In genomic region chr12:41573445-41573844, GRCh38 we compare ENCODE assay signal across 20 cellular contexts.
DNase-seq lines count a peak whose midpoint lies in the region; ATAC-seq, FAIRE-seq and TF ChIP-seq lines count a peak whose summit lies in the region.
"Had no signal": no experiment of that assay in that cellular context is flagged by ENCODE, and none has a peak within 500 bp of the region (broad histone marks: within the 10 kb centered on the region; RNA-seq: fewer than 3 reads in every experiment).

No MANE protein-coding gene starts in this region.

- CTCF ChIA-PET in H1 (lab: Charles Lee; ENCODE audit: partially characterized antibody), result interaction anchor here (1.0 kb wide), 1 partner anchor 20 kb away, joined by 3 read pairs; no protein-coding TSS in a partner anchor

- no peaks in the 10 kb centered on the region for H4K20me1 ChIP-seq in H1 (replicated peaks in 1 of 2; ENCODE audit: control insufficient read depth in 1 of 2, insufficient read depth in 2 of 2, low read length in 2 of 2)
- H4K20me1 ChIP-seq: BLaER1 treated with 17β-estradiol and CSF1 and Interleukin-3, amounts not matched to agents 10 nM and 100 nM had no signal

- H3K4ac ChIP-seq in H1 (replicated peaks; ENCODE audit: insufficient read length, low read depth, low read length), result no peak overlapping the region

- TF ChIP-seq CTCF in H1 (IDR thresholded peaks at IDR 0.05; ENCODE audit: control extremely low read depth in 1 of 3, insufficient read depth in 1 of 3, low read depth in 1 of 3, low read length in 3 of 3), result no peak

- no peaks in the 10 kb centered on the region for H3K36me3 ChIP-seq in H1 (ENCODE audit: control insufficient read depth in 2 of 4, insufficient read depth in 4 of 4, low read length in 3 of 4)
- H3K36me3 ChIP-seq: BLaER1 treated with 17β-estradiol and CSF1 and Interleukin-3, amounts not matched to agents 10 nM and 100 nM had no signal

- no peak overlapping the region for H2AFZ ChIP-seq in H1 (ENCODE audit: low read length)

- 0 out of 4 replicates have a peak, but pooled peaks cover 0 to 5% of the 10 kb centered on the region in 2 experiments for H3K9me3 ChIP-seq in H1 (ENCODE audit: insufficient read depth in 2 of 2, low read depth in 1 of 2, low read length in 1 of 2)
- H3K9me3 ChIP-seq: A549; BLaER1 treated with 17β-estradiol and CSF1 and Interleukin-3, amounts not matched to agents 10 nM and 100 nM; Caco-2 had no signal

- peaks cover 0 to 4% (median 2%) of the 10 kb centered on the region in 4 experiments; a peak in 4 of 7 replicates for H3K4me1 ChIP-seq in H1 (replicated peaks in 1 of 4; ENCODE audit: control insufficient read depth in 3 of 4, insufficient read depth in 4 of 4, low read length in 3 of 4)
- H3K4me1 ChIP-seq: A549; BLaER1 treated with 17β-estradiol and CSF1 and Interleukin-3, amounts not matched to agents 10 nM and 100 nM; Caco-2 had no signal

- H4K91ac ChIP-seq in H1 (replicated peaks; ENCODE audit: insufficient read length, low read length), result no peak overlapping the region

- H2BK12ac ChIP-seq in H1 (ENCODE audit: low read depth, low read length), result peak overlapping the region; percentile 43; the same call in 1 of the 2 replicates

- no peak overlapping the region for H3K14ac ChIP-seq in H1 (ENCODE audit: insufficient read length)

- H3K18ac ChIP-seq in H1 (ENCODE audit: extremely low read depth, low read length), result no peak overlapping the region

- no peaks in the 10 kb centered on the region for H3K79me1 ChIP-seq in H1 (ENCODE audit: low read depth, low read length)

- no peak overlapping the region for H3K56ac ChIP-seq in H1 (replicated peaks; ENCODE audit: insufficient read length, low read depth, low read length)

- no peak overlapping the region for H3K27ac ChIP-seq in H1 (ENCODE audit: low read depth, low read length)
- H3K27ac ChIP-seq: 22Rv1; A549; BLaER1 treated with 17β-estradiol and CSF1 and Interleukin-3, amounts not matched to agents 10 nM and 100 nM; C4-2B had no signal

- TF ChIP-seq EP300 in H1 (IDR thresholded peaks at IDR 0.05; ENCODE audit: borderline replicate concordance in 1 of 2, low read depth in 2 of 2, low read length in 2 of 2), result no peak

- H3K4me3 ChIP-seq in H1 (ENCODE audit: extremely low read depth in 1 of 4, insufficient read depth in 2 of 4, low read depth in 3 of 4, low read length in 4 of 4), result no peak overlapping the region
- H3K4me3 ChIP-seq: A549; BLaER1 treated with 17β-estradiol and CSF1 and Interleukin-3, amounts not matched to agents 10 nM and 100 nM had no signal

- no peak overlapping the region for H4K5ac ChIP-seq in H1 (ENCODE audit: insufficient read length, low read depth, low read length)

- intact Hi-C loops in Right ventricle myocardium inferior (cut with DNase I), result no loop called here
- intact Hi-C loops in cardiac septum (cut with DNase I), result no loop called here

- no peak overlapping the region for H3K9ac ChIP-seq in H1 (replicated peaks in 1 of 4; ENCODE audit: extremely low read depth in 1 of 4, low read depth in 3 of 4, low read length in 3 of 4)
- H3K9ac ChIP-seq: BLaER1 treated with 17β-estradiol and CSF1 and Interleukin-3, amounts not matched to agents 10 nM and 100 nM had no signal

- no peak overlapping the region for H3K4me2 ChIP-seq in H1 (ENCODE audit: insufficient read depth in 1 of 2, low read depth in 2 of 2, low read length in 2 of 2)
- H3K4me2 ChIP-seq: A549; BLaER1 treated with 17β-estradiol and CSF1 and Interleukin-3, amounts not matched to agents 10 nM and 100 nM had no signal

- TF ChIP-seq RAD21 in H1 (IDR thresholded peaks at IDR 0.05 in 1 of 2, conservative IDR thresholded peaks at IDR 0.05 in 1 of 2; ENCODE audit: low read depth in 2 of 2, low read length in 2 of 2), result no peak

- no peak for TF ChIP-seq POLR2A in H1 (IDR thresholded peaks at IDR 0.05; ENCODE audit: control extremely low read depth in 1 of 2, low read depth in 2 of 2, low read length in 2 of 2)

- WGBS in H1 (ENCODE audit: extremely low coverage in 1 of 2, insufficient coverage in 1 of 2, insufficient read length in 1 of 2, insufficient replicate concordance in 2 of 2, low coverage in 1 of 2, low lambda C conversion rate in 2 of 2, missing lambda C conversion rate in 1 of 2), 2 experiments, result 96% methylated on average over 17 of the region's 17 CpGs; no CpG with 5 or more reads in 1 of the 2 experiments

- H2BK5ac ChIP-seq in H1 (ENCODE audit: low read depth, low read length), result peak overlapping the region; percentile 13; the same call in 1 of the 2 replicates

- POLR2A ChIA-PET in H1 (lab: Charles Lee; ENCODE audit: partially characterized antibody), result no interaction called here

- H2BK20ac ChIP-seq in H1 (ENCODE audit: low read length), result peak overlapping the region; percentile 28; the same call in 1 of the 2 replicates

- no peaks in the 10 kb centered on the region for H3K23me2 ChIP-seq in H1 (ENCODE audit: low read depth, low read length)

- H3K27me3 ChIP-seq in H1 (replicated peaks in 1 of 4; ENCODE audit: control insufficient read depth in 3 of 4, extremely low read depth in 1 of 4, insufficient read depth in 3 of 4, low read length in 3 of 4), result no peaks in the 10 kb centered on the region
- H3K27me3 ChIP-seq: BLaER1 treated with 17β-estradiol and CSF1 and Interleukin-3, amounts not matched to agents 10 nM and 100 nM had no signal

- DNase-seq in Right ventricle myocardium inferior (ENCODE audit: missing footprints), result peak; percentile 60
- no peak for DNase-seq in cardiac septum (ENCODE audit: low spot score)
- no peak for DNase-seq in H1 (ENCODE audit: low read depth in 1 of 2, low spot score in 2 of 2)
- no peak for DNase-seq in activated gamma-delta T cell (lab: John Stamatoyannopoulos, UW)
- no peak for DNase-seq in midbrain (lab: John Stamatoyannopoulos, UW)
- DNase-seq: AML-193; Caco-2; Calu3; CD4-positive, alpha-beta T cell; CD8-positive, alpha-beta T cell; DMS79 treated with DMSO at 0.1 percent for 48 hours; GF-D8 had no signal

- H3K79me2 ChIP-seq in H1 (ENCODE audit: control insufficient read depth in 1 of 2, insufficient read depth in 2 of 2, low read length in 2 of 2), result no peaks in the 10 kb centered on the region

- H3K23ac ChIP-seq in H1 (ENCODE audit: insufficient read length), result no peak overlapping the region

- FAIRE-seq in H1 (lab: Jason Lieb, UNC), result no peak
- FAIRE-seq: A549, D721Med, G401.6, GM12891, GM19239 had no signal

- no peak for ATAC-seq in Right ventricle myocardium inferior
- ATAC-seq: A549; CD8-positive, alpha-beta T cell had no signal

- H2BK15ac ChIP-seq in H1 (ENCODE audit: low read length), result no peak overlapping the region

- H4K8ac ChIP-seq in H1 (ENCODE audit: extremely low read depth, insufficient read depth, low read length), result no peak overlapping the region

- no peak overlapping the region for H2AK5ac ChIP-seq in H1 (ENCODE audit: low read depth, low read length)

- no peak overlapping the region for H2BK120ac ChIP-seq in H1 (replicated peaks; ENCODE audit: low read depth, low read length)

TF ChIP-seq in H1, 55 proteins besides CTCF, POLR2A, EP300 and RAD21 (continues in another document):
- TF ChIP-seq SAP30 (IDR thresholded peaks at IDR 0.05; ENCODE audit: insufficient read depth, insufficient replicate concordance, low read length) (no peak), NANOG (IDR thresholded peaks at IDR 0.05; ENCODE audit: insufficient read depth, low read depth, low read length, poor library complexity, severe bottlenecking) (no peak), RNF2 (IDR thresholded peaks at IDR 0.05; ENCODE audit: borderline replicate concordance, low read depth, low read length, missing control alignments, poor library complexity, severe bottlenecking) (no peak), KDM1A (IDR thresholded peaks at IDR 0.05; ENCODE audit: borderline replicate concordance, low read length) (no peak)
